Comparison of ENCODE assay signal across 31 cellular contexts in genomic region chrX:4435905-4436304, GRCh38.
"Had no signal": no experiment of that assay in that cellular context is flagged by ENCODE, and none has a peak within 500 bp of the region (broad histone marks: within the 10 kb centered on the region; RNA-seq: fewer than 3 reads in every experiment).

No MANE protein-coding gene starts in this region.

- H3K36me3 Mint-ChIP-seq: activated CD4-positive, alpha-beta memory T cell treated with anti-CD3 and anti-CD28 coated beads for 36 hours; activated CD8-positive, alpha-beta memory T cell treated with anti-CD3 and anti-CD28 coated beads, Interleukin-2, amount 10 ng/mL, durations not matched to agents 7 days and 5 days; activated naive CD4-positive, alpha-beta T cell treated with anti-CD3 and anti-CD28 coated beads, Interleukin-2, amount 50 U/mL, for 24 hours; activated naive CD8-positive, alpha-beta T cell treated with anti-CD3 and anti-CD28 coated beads for 36 hours had no signal

- H3K27ac ChIP-seq: adrenal gland, body of pancreas, epithelial cell of prostate, esophagus squamous epithelium, gastroesophageal sphincter had no signal

- H3K27me3 Mint-ChIP-seq: activated CD4-positive, alpha-beta memory T cell treated with anti-CD3 and anti-CD28 coated beads for 36 hours; activated CD4-positive, alpha-beta T cell treated with anti-CD3 and anti-CD28 coated beads for 36 hours; activated CD4-positive, alpha-beta T cell treated with anti-CD3 and anti-CD28 coated beads, Interleukin-2, amount 10 ng/mL, durations not matched to agents 24 days and 14 days; activated CD8-positive, alpha-beta memory T cell treated with anti-CD3 and anti-CD28 coated beads, Interleukin-2, amount 10 ng/mL, durations not matched to agents 7 days and 5 days; activated naive CD4-positive, alpha-beta T cell treated with anti-CD3 and anti-CD28 coated beads, Interleukin-2, amount 50 U/mL, for 24 hours; activated naive CD8-positive, alpha-beta T cell treated with anti-CD3 and anti-CD28 coated beads for 36 hours; activated naive CD8-positive, alpha-beta T cell treated with anti-CD3 and anti-CD28 coated beads, Interleukin-2, amount 50 U/mL, for 24 hours; effector memory CD8-positive, alpha-beta T cell had no signal

- H3K9me3 Mint-ChIP-seq: activated CD4-positive, alpha-beta memory T cell treated with anti-CD3 and anti-CD28 coated beads for 36 hours; activated CD4-positive, alpha-beta T cell treated with anti-CD3 and anti-CD28 coated beads, Interleukin-2, amount 10 ng/mL, durations not matched to agents 24 days and 14 days; activated naive CD4-positive, alpha-beta T cell treated with anti-CD3 and anti-CD28 coated beads for 36 hours; activated naive CD4-positive, alpha-beta T cell treated with anti-CD3 and anti-CD28 coated beads, Interleukin-2, amount 50 U/mL, for 24 hours; activated naive CD8-positive, alpha-beta T cell treated with anti-CD3 and anti-CD28 coated beads for 36 hours; activated naive CD8-positive, alpha-beta T cell treated with anti-CD3 and anti-CD28 coated beads, Interleukin-2, amount 50 U/mL, for 24 hours; activated T-helper 1 cell treated with anti-CD3 and anti-CD28 coated beads, Interleukin-12 subunit alpha, Interleukin-12 subunit beta, Interleukin-2, Interleukin-4 antibody, amounts not matched to agents 30 ng/mL and 10 ng/mL and 1 ng/mL, durations not matched to agents 14 hours and 24 hours and 36 hours; activated T-helper 2 cell treated with anti-CD3 and anti-CD28 coated beads, Interferon-gamma antibody, Interleukin-2, Interleukin-4, amounts not matched to agents 10 μg/mL and 5 μg/mL and 100 μg/mL, durations not matched to agents 14 hours and 24 hours and 36 hours; effector memory CD8-positive, alpha-beta T cell had no signal

- ATAC-seq: activated CD4-positive, alpha-beta T cell treated with anti-CD3 and anti-CD28 coated beads for 36 hours; activated CD8-positive, alpha-beta memory T cell treated with anti-CD3 and anti-CD28 coated beads, Interleukin-2, amount 10 ng/mL, durations not matched to agents 7 days and 5 days; activated CD8-positive, alpha-beta T cell treated with anti-CD3 and anti-CD28 coated beads, Interleukin-2, amount 10 ng/mL, durations not matched to agents 7 days and 5 days; activated naive CD8-positive, alpha-beta T cell treated with anti-CD3 and anti-CD28 coated beads, Interleukin-2, amount 50 U/mL, for 24 hours; body of pancreas; effector memory CD8-positive, alpha-beta T cell; gastroesophageal sphincter had no signal

- H3K36me3 ChIP-seq: adrenal gland, esophagus squamous epithelium, gastroesophageal sphincter had no signal

- H3K4me3 ChIP-seq: adrenal gland, body of pancreas, esophagus squamous epithelium, gastroesophageal sphincter had no signal

- H3K4me1 Mint-ChIP-seq: activated CD4-positive, alpha-beta T cell treated with anti-CD3 and anti-CD28 coated beads for 36 hours; activated CD4-positive, alpha-beta T cell treated with anti-CD3 and anti-CD28 coated beads, Interleukin-2, amount 10 ng/mL, durations not matched to agents 24 days and 14 days; activated CD8-positive, alpha-beta memory T cell treated with anti-CD3 and anti-CD28 coated beads, Interleukin-2, amount 10 ng/mL, durations not matched to agents 7 days and 5 days; activated naive CD4-positive, alpha-beta T cell treated with anti-CD3 and anti-CD28 coated beads, Interleukin-2, amount 50 U/mL, for 24 hours; activated naive CD8-positive, alpha-beta T cell treated with anti-CD3 and anti-CD28 coated beads for 36 hours; activated naive CD8-positive, alpha-beta T cell treated with anti-CD3 and anti-CD28 coated beads, Interleukin-2, amount 50 U/mL, for 24 hours had no signal

- H3K4me3 Mint-ChIP-seq: activated CD4-positive, alpha-beta memory T cell treated with anti-CD3 and anti-CD28 coated beads for 36 hours; activated CD4-positive, alpha-beta T cell treated with anti-CD3 and anti-CD28 coated beads for 36 hours; activated CD4-positive, alpha-beta T cell treated with anti-CD3 and anti-CD28 coated beads, Interleukin-2, amount 10 ng/mL, durations not matched to agents 24 days and 14 days; activated CD8-positive, alpha-beta memory T cell treated with anti-CD3 and anti-CD28 coated beads, Interleukin-2, amount 10 ng/mL, durations not matched to agents 7 days and 5 days; activated CD8-positive, alpha-beta T cell treated with anti-CD3 and anti-CD28 coated beads, Interleukin-2, amount 10 ng/mL, durations not matched to agents 7 days and 5 days; activated naive CD4-positive, alpha-beta T cell treated with anti-CD3 and anti-CD28 coated beads for 36 hours; activated naive CD4-positive, alpha-beta T cell treated with anti-CD3 and anti-CD28 coated beads, Interleukin-2, amount 50 U/mL, for 24 hours; activated naive CD8-positive, alpha-beta T cell treated with anti-CD3 and anti-CD28 coated beads for 36 hours; activated naive CD8-positive, alpha-beta T cell treated with anti-CD3 and anti-CD28 coated beads, Interleukin-2, amount 50 U/mL, for 24 hours; activated T-helper 1 cell treated with anti-CD3 and anti-CD28 coated beads, Interleukin-12 subunit alpha, Interleukin-12 subunit beta, Interleukin-2, Interleukin-4 antibody, amounts not matched to agents 30 ng/mL and 10 ng/mL and 1 ng/mL, durations not matched to agents 14 hours and 24 hours and 36 hours; effector memory CD8-positive, alpha-beta T cell had no signal

- H3K4me1 ChIP-seq: adrenal gland, body of pancreas, esophagus squamous epithelium, gastroesophageal sphincter had no signal

- H3K27ac Mint-ChIP-seq: activated CD4-positive, alpha-beta memory T cell treated with anti-CD3 and anti-CD28 coated beads for 36 hours; activated CD4-positive, alpha-beta T cell treated with anti-CD3 and anti-CD28 coated beads for 36 hours; activated CD4-positive, alpha-beta T cell treated with anti-CD3 and anti-CD28 coated beads, Interleukin-2, amount 10 ng/mL, durations not matched to agents 24 days and 14 days; activated CD8-positive, alpha-beta memory T cell treated with anti-CD3 and anti-CD28 coated beads, Interleukin-2, amount 10 ng/mL, durations not matched to agents 7 days and 5 days; activated CD8-positive, alpha-beta T cell treated with anti-CD3 and anti-CD28 coated beads, Interleukin-2, amount 10 ng/mL, durations not matched to agents 7 days and 5 days; activated naive CD4-positive, alpha-beta T cell treated with anti-CD3 and anti-CD28 coated beads for 36 hours; activated naive CD4-positive, alpha-beta T cell treated with anti-CD3 and anti-CD28 coated beads, Interleukin-2, amount 50 U/mL, for 24 hours; activated naive CD8-positive, alpha-beta T cell treated with anti-CD3 and anti-CD28 coated beads for 36 hours; activated naive CD8-positive, alpha-beta T cell treated with anti-CD3 and anti-CD28 coated beads, Interleukin-2, amount 50 U/mL, for 24 hours; activated T-helper 1 cell treated with anti-CD3 and anti-CD28 coated beads, Interleukin-12 subunit alpha, Interleukin-12 subunit beta, Interleukin-2, Interleukin-4 antibody, amounts not matched to agents 30 ng/mL and 10 ng/mL and 1 ng/mL, durations not matched to agents 14 hours and 24 hours and 36 hours; activated T-helper 2 cell treated with anti-CD3 and anti-CD28 coated beads, Interferon-gamma antibody, Interleukin-2, Interleukin-4, amounts not matched to agents 10 μg/mL and 5 μg/mL and 100 μg/mL, durations not matched to agents 14 hours and 24 hours and 36 hours; effector memory CD8-positive, alpha-beta T cell had no signal

- DNase-seq: activated CD4-positive, alpha-beta memory T cell treated with anti-CD3 and anti-CD28 coated beads for 36 hours; activated CD4-positive, alpha-beta T cell treated with anti-CD3 and anti-CD28 coated beads for 36 hours; activated CD4-positive, alpha-beta T cell treated with anti-CD3 and anti-CD28 coated beads, Interleukin-2, amount 10 ng/mL, durations not matched to agents 24 days and 14 days; activated CD4-positive, CD25-positive, alpha-beta regulatory T cell; activated CD4-positive, CD25-positive, alpha-beta regulatory T cell treated with anti-CD3 and anti-CD28 coated beads, Interleukin-2, amount 50 U/mL, for 72 hours; activated CD8-positive, alpha-beta memory T cell treated with anti-CD3 and anti-CD28 coated beads, Interleukin-2, amount 10 ng/mL, durations not matched to agents 7 days and 5 days; activated CD8-positive, alpha-beta memory T cell treated with anti-CD3 and anti-CD28 coated beads, Interleukin-2, amount 50 U/mL, for 4 hours; activated CD8-positive, alpha-beta T cell treated with anti-CD3 and anti-CD28 coated beads, Interleukin-2, amount 10 ng/mL, durations not matched to agents 7 days and 5 days; activated effector memory CD4-positive, alpha-beta T cell treated with anti-CD3 and anti-CD28 coated beads, Interleukin-2, amount 50 U/mL, for 16 hours; activated naive CD4-positive, alpha-beta T cell treated with anti-CD3 and anti-CD28 coated beads for 36 hours; activated naive CD8-positive, alpha-beta T cell treated with anti-CD3 and anti-CD28 coated beads for 36 hours; activated naive CD8-positive, alpha-beta T cell treated with anti-CD3 and anti-CD28 coated beads, Interleukin-2, amount 50 U/mL, for 24 hours; activated T-cell treated with anti-CD3 and anti-CD28 coated beads, Interleukin-2, amount 50 U/mL, for 1 hour; activated T-cell treated with anti-CD3 and anti-CD28 coated beads, Interleukin-2, amount 50 U/mL, for 48 hours; adrenal gland; amygdala; aorta; body of pancreas; caudate nucleus; cortex of kidney; dermis blood vessel endothelial cell; effector CD4-positive, alpha-beta T cell; effector memory CD8-positive, alpha-beta T cell; esophagus squamous epithelium; foreskin melanocyte; T-helper 2 cell had no signal

- H3K27me3 ChIP-seq: adrenal gland, body of pancreas, esophagus squamous epithelium, gastroesophageal sphincter had no signal

- H3K9me3 ChIP-seq: adrenal gland, body of pancreas, esophagus squamous epithelium, gastroesophageal sphincter had no signal
